In the genomic region with DNA sequence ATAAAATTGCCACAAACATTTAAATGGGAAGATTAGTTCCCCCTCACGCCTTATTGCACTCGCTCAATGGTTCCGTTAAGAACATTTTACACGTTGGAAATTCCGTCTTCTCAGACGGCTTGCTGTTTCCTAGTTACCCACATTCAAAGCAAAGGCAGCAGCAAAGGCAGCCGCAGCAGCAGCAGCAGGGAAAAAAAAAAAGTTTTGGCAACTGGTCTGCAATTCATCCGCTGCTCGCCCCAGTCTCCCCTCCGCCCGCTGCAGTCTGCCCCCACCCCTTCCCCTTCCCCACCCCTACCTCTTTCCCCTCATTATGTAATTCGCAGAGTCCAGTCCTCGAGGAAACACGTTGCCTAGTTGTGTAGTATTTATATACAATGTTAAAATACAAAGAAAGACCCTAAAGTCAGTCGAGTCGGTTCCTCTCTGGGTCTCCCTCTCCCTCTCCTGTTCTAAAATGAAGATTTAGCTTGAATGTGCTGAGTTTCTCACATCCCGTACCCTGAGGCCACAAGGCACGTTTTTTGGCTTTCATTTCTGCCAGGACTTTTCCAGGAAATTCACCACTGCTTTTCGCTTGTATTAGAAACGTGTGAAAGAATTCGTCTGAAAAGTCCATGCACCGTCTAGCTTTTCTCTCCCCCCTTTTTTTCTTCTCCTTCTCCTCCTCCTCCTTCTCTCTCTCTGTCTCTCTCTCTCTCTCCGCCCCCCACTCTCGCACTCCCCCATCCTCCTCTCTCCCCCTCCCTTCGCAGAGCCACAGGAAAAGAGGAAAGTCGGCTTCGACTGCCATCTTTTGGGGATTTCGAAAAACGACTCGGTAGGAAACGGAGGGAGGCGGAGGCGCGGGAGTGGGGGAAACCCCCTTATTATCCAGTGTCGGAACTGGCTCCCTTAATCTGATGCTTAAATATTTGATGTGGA, we compare ENCODE assay signal across 8 cellular contexts.
DNase-seq lines count a peak whose midpoint lies in the region; ATAC-seq and TF ChIP-seq lines count a peak whose summit lies in the region.

No MANE protein-coding gene starts in this region.

- H3K27me3 ChIP-seq in duodenal mucosa (ENCODE audit: control insufficient read depth in 1 of 2, insufficient read depth in 2 of 2, low read length in 2 of 2) (peaks cover 55 to 64% of the 10 kb centered on the region in 2 donors), right lobe of liver (peaks cover 0 to 35% of the 10 kb centered on the region in 2 donors), stomach (peaks cover 7 to 62% (median 56%) of the 10 kb centered on the region in 3 donors)

- TF ChIP-seq EP300 in stomach (IDR thresholded peaks at IDR 0.05), result no peak

- DNase-seq in CD1c-positive myeloid dendritic cell (ENCODE audit: extremely low spot score), result peak; percentile 37
- peak; percentile 83 for DNase-seq in HuH-7.5 (ENCODE audit: low spot score)
- peak; percentile 59 for DNase-seq in OCI-M1 (lab: John Stamatoyannopoulos, UW)
- DNase-seq in right lobe of liver, result peak; percentile 62 to 69 (median 65)
- no peak for DNase-seq in stomach
- no peak for DNase-seq in central memory CD4-positive, alpha-beta T cell

- peaks cover 3 to 8% of the 10 kb centered on the region in 2 donors for H3K4me1 ChIP-seq in duodenal mucosa (ENCODE audit: control insufficient read depth in 1 of 2, insufficient read depth in 2 of 2, low read length in 2 of 2)
- peaks cover 0 to 24% (median 9%) of the 10 kb centered on the region in 4 donors for H3K4me1 ChIP-seq in right lobe of liver
- H3K4me1 ChIP-seq in stomach, result peaks cover 21 to 69% (median 46%) of the 10 kb centered on the region in 4 donors

- TF ChIP-seq POLR2A in right lobe of liver (IDR thresholded peaks at IDR 0.05), result no peak
- TF ChIP-seq POLR2A in stomach (IDR thresholded peaks at IDR 0.05), result no peak

- H3K36me3 ChIP-seq in duodenal mucosa (ENCODE audit: control insufficient read depth in 1 of 2, insufficient read depth in 2 of 2, low read length in 2 of 2), result no peaks in the 10 kb centered on the region
- H3K36me3 ChIP-seq in right lobe of liver, result no peaks in the 10 kb centered on the region
- peaks cover 0 to 12% (median 9%) of the 10 kb centered on the region in 4 donors for H3K36me3 ChIP-seq in stomach

- H3K9me3 ChIP-seq in duodenal mucosa (ENCODE audit: control insufficient read depth in 1 of 2, low read length in 2 of 2) (no peaks in the 10 kb centered on the region), right lobe of liver (no peaks in the 10 kb centered on the region), stomach (no peaks in the 10 kb centered on the region)

- WGBS in right lobe of liver (ENCODE audit: insufficient coverage, low coverage, low lambda C conversion rate, missing lambda C conversion rate), result 1% methylated on average over 35 of the region's 35 CpGs
- WGBS in stomach, 5 donors, result 0 to 2% (median 1%) methylated on average over 34 to 35 of the region's 35 CpGs

- intact Hi-C loops in right lobe of liver (cut with DNase I) (loop anchor here (5.0 kb wide), 1 partner anchor 143 kb away; no protein-coding TSS in a partner anchor), stomach (cut with DNase I; ENCODE audit: low total_unique reads) (loop anchor here (5.0 kb wide), 2 partner anchors 133 to 153 kb away; no protein-coding TSS in a partner anchor)

- peak overlapping the region; percentile 26 for H3K27ac ChIP-seq in duodenal mucosa (ENCODE audit: low read depth, low read length)
- peak overlapping the region; percentile 34 to 63 (median 48) for H3K27ac ChIP-seq in right lobe of liver
- peak overlapping the region in 4 of 5 donors; percentile 84 to 94 (median 86) for H3K27ac ChIP-seq in stomach

- H3K9ac ChIP-seq in duodenal mucosa (ENCODE audit: low read depth in 1 of 2, low read length in 2 of 2), result peak overlapping the region in 1 of 2 donors; percentile 20

- H3K4me3 ChIP-seq in duodenal mucosa (ENCODE audit: low read depth in 1 of 2, low read length in 2 of 2) (peak overlapping the region; percentile 32 to 40), right lobe of liver (peak overlapping the region; percentile 42 to 60 (median 46)), stomach (peak overlapping the region; percentile 55 to 62 (median 56))

- peak; percentile 76 to 80 (median 78) for ATAC-seq in right lobe of liver
- no peak for ATAC-seq in GM21528 (IDR thresholded peaks at IDR 0.05; ENCODE audit: low FRiP score, unreplicated experiment)

- TF ChIP-seq CTCF in right lobe of liver (IDR thresholded peaks at IDR 0.05), result peak; percentile 34 to 53 (median 42)
- TF ChIP-seq CTCF in stomach (IDR thresholded peaks at IDR 0.05), result peak in 3 of 7 experiments; percentile 10 to 49 (median 44)

Comparison
In these comparisons a context has a peak if more than half of its experiments do, and no peak if none do; other contexts are left out.
1. DNase-seq: peak in CD1c-positive myeloid dendritic cell (single experiment), HuH-7.5 (single experiment), OCI-M1 (single experiment) and right lobe of liver (3 of 3); none in stomach (single experiment) and central memory CD4-positive, alpha-beta T cell (single experiment).
2. H3K27ac ChIP-seq: peak in every context shown above with its lines; median percentile 86 in stomach; 48 in right lobe of liver; 26 in duodenal mucosa.
3. Peak in every context shown above with its lines, with median percentiles within 50 percentile points of each other: H3K4me3 ChIP-seq.